Comparison of ENCODE assay signal across 9 cellular contexts in genomic region chr14:89137514-89138163, GRCh38.
DNase-seq lines count a peak whose midpoint lies in the region; ATAC-seq and TF ChIP-seq lines count a peak whose summit lies in the region.
"Had no signal": no experiment of that assay in that cellular context is flagged by ENCODE, and none has a peak within 500 bp of the region (broad histone marks: within the 10 kb centered on the region; RNA-seq: fewer than 3 reads in every experiment).

No MANE protein-coding gene starts in this region.

- intact Hi-C loops in Right ventricle myocardium superior (cut with DNase I) = no loop called here
- intact Hi-C loops in left ventricle myocardium inferior (cut with micrococcal nuclease) = no loop called here
- intact Hi-C loops in aorta (cut with DNase I) = loop anchor here in 1 of 2 donors (2.0 kb wide), 1 partner anchor 97 kb away; no protein-coding TSS in a partner anchor

- H3K4me1 ChIP-seq in left ventricle myocardium inferior (peaks cover 5% of the 10 kb centered on the region), aorta (ENCODE audit: control insufficient read depth in 1 of 2, insufficient read depth in 2 of 2, low read length in 2 of 2) (no peaks in the 10 kb centered on the region)

- in situ Hi-C loops in astrocyte of the cerebellum (cut with HindIII; ENCODE audit: low sequenced_read_pairs) = no loop called here

- peaks cover 23% of the 10 kb centered on the region for H3K9me3 ChIP-seq in left ventricle myocardium inferior (replicated peaks)
- H3K9me3 ChIP-seq in aorta (ENCODE audit: control insufficient read depth, low read length) = no peaks in the 10 kb centered on the region
- H3K9me3 ChIP-seq: vagina had no signal

- peak; percentile 66 for DNase-seq in Right ventricle myocardium superior
- no peak for DNase-seq in left ventricle myocardium inferior
- peak; percentile 81 for DNase-seq in astrocyte of the cerebellum (ENCODE audit: low read depth)
- DNase-seq in hepatic stellate cell (ENCODE audit: low spot score) = peak; percentile 86
- peak; percentile 95 to 96 for DNase-seq in aorta
- no peak for DNase-seq in NAMALWA (ENCODE audit: low spot score)

- no peaks in the 10 kb centered on the region for H3K36me3 ChIP-seq in left ventricle myocardium inferior
- no peaks in the 10 kb centered on the region for H3K36me3 ChIP-seq in aorta (ENCODE audit: control insufficient read depth in 1 of 2, insufficient read depth in 2 of 2, low read length in 1 of 2)
- H3K36me3 ChIP-seq: vagina had no signal

- WGBS in aorta, 2 donors = 24 to 27% methylated on average over 7 of the region's 7 CpGs

- H3K4me3 ChIP-seq in left ventricle myocardium inferior (no peak overlapping the region), astrocyte of the cerebellum (ENCODE audit: low read depth, low read length) (no peak overlapping the region), aorta (ENCODE audit: low read length in 2 of 2) (no peak overlapping the region)
- H3K4me3 ChIP-seq: vagina had no signal

- H3K27me3 ChIP-seq in left ventricle myocardium inferior (ENCODE audit: low read depth) = no peaks in the 10 kb centered on the region
- no peaks in the 10 kb centered on the region for H3K27me3 ChIP-seq in aorta (ENCODE audit: control insufficient read depth in 1 of 2, insufficient read depth in 2 of 2, low read length in 1 of 2)
- H3K27me3 ChIP-seq: vagina had no signal

- H3K27ac ChIP-seq in left ventricle myocardium inferior (replicated peaks) = no peak overlapping the region
- peak overlapping the region in 1 of 2 donors; percentile 35 for H3K27ac ChIP-seq in aorta (ENCODE audit: low read depth in 1 of 2, low read length in 2 of 2)
- H3K27ac ChIP-seq: vagina had no signal

- TF ChIP-seq CTCF in left ventricle myocardium inferior (IDR thresholded peaks at IDR 0.05; ENCODE audit: borderline replicate concordance) (no peak), astrocyte of the cerebellum (IDR thresholded peaks at IDR 0.05; ENCODE audit: low read depth, low read length, missing control alignments) (no peak)

- ATAC-seq in Right ventricle myocardium superior (ENCODE audit: poor library complexity) (no peak), aorta (ENCODE audit: low FRiP score) (peak; percentile 82), GM21515 (IDR thresholded peaks at IDR 0.05; ENCODE audit: unreplicated experiment) (no peak), GM21619 (IDR thresholded peaks at IDR 0.05; ENCODE audit: unreplicated experiment) (no peak)

Comparison
In these comparisons a context has a peak if more than half of its experiments do, and no peak if none do; other contexts are left out.
1. DNase-seq: peak in Right ventricle myocardium superior (single experiment), astrocyte of the cerebellum (single experiment), hepatic stellate cell (single experiment) and aorta (2 of 2); none in left ventricle myocardium inferior (single experiment) and NAMALWA (single experiment).